Comparison of ENCODE assay signal across 14 cellular contexts in the genomic region with DNA sequence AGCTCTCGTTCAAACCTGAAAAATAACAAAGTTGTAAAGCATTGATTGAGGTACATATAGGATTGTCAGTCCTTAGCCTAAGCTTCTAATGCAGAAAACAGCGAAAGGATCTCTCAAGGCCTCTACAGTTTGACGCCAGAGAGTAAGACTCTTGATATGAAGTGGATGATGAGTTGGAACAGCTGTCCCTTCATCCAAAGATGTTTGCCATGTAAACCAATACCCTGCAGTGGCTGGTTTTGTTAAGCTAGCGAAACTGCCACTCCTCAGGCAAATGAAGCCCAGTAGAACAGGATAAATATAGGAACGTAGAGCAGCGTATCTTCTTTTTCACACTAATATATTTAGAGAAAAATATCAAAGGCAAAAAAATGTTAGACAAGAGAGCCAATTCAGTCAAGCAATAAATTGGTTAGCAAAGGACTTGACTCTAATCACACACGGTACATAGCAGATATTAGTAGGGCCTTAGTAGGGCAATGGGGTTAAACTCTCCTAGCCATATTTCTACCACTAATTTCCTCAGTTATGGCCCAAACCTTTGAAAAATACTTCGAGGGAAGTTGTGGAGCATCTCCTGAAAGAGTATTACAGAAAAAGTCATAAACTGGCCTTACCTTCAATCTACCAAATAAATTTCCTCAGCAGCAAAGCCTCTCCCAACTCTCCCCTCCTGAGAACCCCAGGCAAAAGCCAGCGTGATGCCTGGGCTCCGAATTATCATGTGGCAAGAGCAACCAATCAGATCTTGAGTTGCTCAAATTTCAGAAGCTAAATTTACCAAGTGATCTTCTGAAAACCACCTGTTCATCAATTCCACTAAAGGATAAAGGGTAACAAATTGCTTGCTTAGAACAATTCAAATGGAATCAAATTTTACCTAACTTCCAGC. TPM values are rescaled to one million over a fixed set of nuclear protein-coding genes. Genes with fewer than 3 reads are reported as not detected.
DNase-seq lines count a peak whose midpoint lies in the region; ATAC-seq and TF ChIP-seq lines count a peak whose summit lies in the region.
"Had no signal": no experiment of that assay in that cellular context is flagged by ENCODE, and none has a peak within 500 bp of the region (broad histone marks: within the 10 kb centered on the region; RNA-seq: fewer than 3 reads in every experiment).

A gene with protein sequence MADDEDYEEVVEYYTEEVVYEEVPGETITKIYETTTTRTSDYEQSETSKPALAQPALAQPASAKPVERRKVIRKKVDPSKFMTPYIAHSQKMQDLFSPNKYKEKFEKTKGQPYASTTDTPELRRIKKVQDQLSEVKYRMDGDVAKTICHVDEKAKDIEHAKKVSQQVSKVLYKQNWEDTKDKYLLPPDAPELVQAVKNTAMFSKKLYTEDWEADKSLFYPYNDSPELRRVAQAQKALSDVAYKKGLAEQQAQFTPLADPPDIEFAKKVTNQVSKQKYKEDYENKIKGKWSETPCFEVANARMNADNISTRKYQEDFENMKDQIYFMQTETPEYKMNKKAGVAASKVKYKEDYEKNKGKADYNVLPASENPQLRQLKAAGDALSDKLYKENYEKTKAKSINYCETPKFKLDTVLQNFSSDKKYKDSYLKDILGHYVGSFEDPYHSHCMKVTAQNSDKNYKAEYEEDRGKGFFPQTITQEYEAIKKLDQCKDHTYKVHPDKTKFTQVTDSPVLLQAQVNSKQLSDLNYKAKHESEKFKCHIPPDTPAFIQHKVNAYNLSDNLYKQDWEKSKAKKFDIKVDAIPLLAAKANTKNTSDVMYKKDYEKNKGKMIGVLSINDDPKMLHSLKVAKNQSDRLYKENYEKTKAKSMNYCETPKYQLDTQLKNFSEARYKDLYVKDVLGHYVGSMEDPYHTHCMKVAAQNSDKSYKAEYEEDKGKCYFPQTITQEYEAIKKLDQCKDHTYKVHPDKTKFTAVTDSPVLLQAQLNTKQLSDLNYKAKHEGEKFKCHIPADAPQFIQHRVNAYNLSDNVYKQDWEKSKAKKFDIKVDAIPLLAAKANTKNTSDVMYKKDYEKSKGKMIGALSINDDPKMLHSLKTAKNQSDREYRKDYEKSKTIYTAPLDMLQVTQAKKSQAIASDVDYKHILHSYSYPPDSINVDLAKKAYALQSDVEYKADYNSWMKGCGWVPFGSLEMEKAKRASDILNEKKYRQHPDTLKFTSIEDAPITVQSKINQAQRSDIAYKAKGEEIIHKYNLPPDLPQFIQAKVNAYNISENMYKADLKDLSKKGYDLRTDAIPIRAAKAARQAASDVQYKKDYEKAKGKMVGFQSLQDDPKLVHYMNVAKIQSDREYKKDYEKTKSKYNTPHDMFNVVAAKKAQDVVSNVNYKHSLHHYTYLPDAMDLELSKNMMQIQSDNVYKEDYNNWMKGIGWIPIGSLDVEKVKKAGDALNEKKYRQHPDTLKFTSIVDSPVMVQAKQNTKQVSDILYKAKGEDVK (N-terminal part only) (minus strand): TSS at position 696 of the 892 bp plus-strand sequence. CDS start 1,320 bp downstream, outside the sequence.

- ATAC-seq in GM23338 (peak; percentile 59), HG02870 (IDR thresholded peaks at IDR 0.05; ENCODE audit: unreplicated experiment) (no peak), HG03175 (IDR thresholded peaks at IDR 0.05; ENCODE audit: unreplicated experiment) (no peak)
- ATAC-seq: activated CD8-positive, alpha-beta T cell treated with anti-CD3 and anti-CD28 coated beads, Interleukin-2, amount 10 ng/mL, durations not matched to agents 7 days and 5 days; esophagus mucosa; left colon had no signal

- TF ChIP-seq POLR2A in thyroid gland (IDR thresholded peaks at IDR 0.05) = no peak

- H3K36me3 Mint-ChIP-seq in GM23338 (ENCODE audit: low read depth) = no peaks in the 10 kb centered on the region

- H3K9me2 ChIP-seq in GM23338 (ENCODE audit: insufficient read depth) = no peaks in the 10 kb centered on the region

- H3K4me3 Mint-ChIP-seq in GM23338 = 0 out of 3 replicates have a peak within 1 kb of the TSS, but pooled peaks have one; percentile 14
- H3K4me3 Mint-ChIP-seq: activated CD8-positive, alpha-beta T cell treated with anti-CD3 and anti-CD28 coated beads, Interleukin-2, amount 10 ng/mL, durations not matched to agents 7 days and 5 days had no signal

- H3K27ac ChIP-seq in GM23338 (ENCODE audit: low read depth) = no peak within 1 kb of the TSS
- no peak within 1 kb of the TSS for H3K27ac ChIP-seq in thyroid gland
- H3K27ac ChIP-seq: ascending aorta, testis had no signal

- peak; percentile 35 for DNase-seq in GM23338 (ENCODE audit: low spot score)
- DNase-seq in NCI-H146 (lab: John Stamatoyannopoulos, UW) = peak; percentile 71
- peak; percentile 47 to 78 for DNase-seq in NCI-H526 (lab: John Stamatoyannopoulos, UW)
- DNase-seq in mucosa of gallbladder (ENCODE audit: low spot score) = no peak
- no peak for DNase-seq in thyroid gland
- DNase-seq: activated CD8-positive, alpha-beta T cell treated with anti-CD3 and anti-CD28 coated beads, Interleukin-2, amount 10 ng/mL, durations not matched to agents 7 days and 5 days; left colon; MV-4-11; testis had no signal

- no peaks in the 10 kb centered on the region for H3K9me3 ChIP-seq in thyroid gland
- H3K9me3 ChIP-seq: ascending aorta, testis had no signal

- H3K4me3 ChIP-seq in GM23338 = no peak within 1 kb of the TSS
- H3K4me3 ChIP-seq in thyroid gland (replicated peaks in 1 of 3) = no peak within 1 kb of the TSS
- H3K4me3 ChIP-seq: ascending aorta, testis had no signal

- H3K4me1 Mint-ChIP-seq in GM23338 = peaks cover 38% of the 10 kb centered on the region

- no peaks in the 10 kb centered on the region for H3K79me2 ChIP-seq in GM23338 (replicated peaks; ENCODE audit: insufficient read depth)

- H3K9me3 Mint-ChIP-seq in GM23338 = no peaks in the 10 kb centered on the region
- H3K9me3 Mint-ChIP-seq: activated T-helper 2 cell treated with anti-CD3 and anti-CD28 coated beads, Interferon-gamma antibody, Interleukin-2, Interleukin-4, amounts not matched to agents 10 μg/mL and 5 μg/mL and 100 μg/mL, durations not matched to agents 14 hours and 24 hours and 36 hours had no signal

- WGBS in thyroid gland, 2 donors = 80 to 82% methylated on average over 10 of the region's 10 CpGs

- no peaks in the 10 kb centered on the region for H3K27me3 ChIP-seq in GM23338 (ENCODE audit: insufficient read depth)
- H3K27me3 ChIP-seq in thyroid gland = no peaks in the 10 kb centered on the region
- H3K27me3 ChIP-seq: ascending aorta, testis had no signal

- no peaks in the 10 kb centered on the region for H4K20me1 ChIP-seq in GM23338 (replicated peaks; ENCODE audit: insufficient read depth)

- H3F3A ChIP-seq in GM23338 (replicated peaks; ENCODE audit: low read depth) = no peaks in the 10 kb centered on the region

- H3K27me3 Mint-ChIP-seq in GM23338 (ENCODE audit: insufficient read depth, low read depth, poor library complexity) = peaks cover 2% of the 10 kb centered on the region

- intact Hi-C loops in thyroid gland (cut with DNase I) = no loop called here

- H3K4me1 ChIP-seq in GM23338 (ENCODE audit: insufficient read depth) = peaks cover 42% of the 10 kb centered on the region
- H3K4me1 ChIP-seq in thyroid gland = no peaks in the 10 kb centered on the region
- H3K4me1 ChIP-seq: ascending aorta, testis had no signal

- H3K27ac Mint-ChIP-seq in GM23338 = no peak within 1 kb of the TSS
- H3K27ac Mint-ChIP-seq: activated CD8-positive, alpha-beta T cell treated with anti-CD3 and anti-CD28 coated beads, Interleukin-2, amount 10 ng/mL, durations not matched to agents 7 days and 5 days; activated T-helper 2 cell treated with anti-CD3 and anti-CD28 coated beads, Interferon-gamma antibody, Interleukin-2, Interleukin-4, amounts not matched to agents 10 μg/mL and 5 μg/mL and 100 μg/mL, durations not matched to agents 14 hours and 24 hours and 36 hours had no signal

- 0 out of 2 replicates have a peak within 1 kb of the TSS, but pooled peaks have one; percentile 0 for H2AFZ ChIP-seq in GM23338

- TF ChIP-seq CTCF in GM23338 (conservative IDR thresholded peaks at IDR 0.05; ENCODE audit: low read depth in 2 of 2) (no peak), thyroid gland (IDR thresholded peaks at IDR 0.05) (no peak)

- H3K36me3 ChIP-seq in GM23338 (ENCODE audit: insufficient read depth) = no peaks in the 10 kb centered on the region
- H3K36me3 ChIP-seq in thyroid gland = no peaks in the 10 kb centered on the region
- H3K36me3 ChIP-seq: ascending aorta had no signal

- peak within 1 kb of the TSS; percentile 10; the same call in 1 of the 2 replicates for H3K4me2 ChIP-seq in GM23338

RNA-seq across cellular contexts. Expression of the gene that starts here (rescaled TPM):
- 8.2 and 13.7 TPM in 2 replicates for total RNA-seq in GM23338 (2014; rRNA removed; shearing (Covaris generic))
- polyA plus RNA-seq in GM23338 (2016; fragmentation: Nextera tagmentation; extraction: Ambion mirVana) = 4.9 and 6.2 TPM in 2 replicates
- total RNA-seq in mucosa of gallbladder (140 TPM), thyroid gland (10 to 100 TPM in 1 of 4 donors, 1 to 10 TPM in 3; 1.6 to 16.4 (median 4.4) TPM)

Comparison
In these comparisons a context has a peak if more than half of its experiments do, and no peak if none do; other contexts are left out.
1. DNase-seq: peak in GM23338 (single experiment), NCI-H146 (single experiment) and NCI-H526 (2 of 2); none in mucosa of gallbladder (single experiment) and thyroid gland (0 of 2).